ENCODE assay signal across 8 cellular contexts in genomic region chr1:244049969-244050834, GRCh38. TPM values are rescaled to one million over a fixed set of nuclear protein-coding genes. Genes with fewer than 3 reads are reported as not detected.
DNase-seq lines count a peak whose midpoint lies in the region; ATAC-seq and TF ChIP-seq lines count a peak whose summit lies in the region.

No MANE protein-coding gene starts in this region.

- ATAC-seq in HG03378 (IDR thresholded peaks at IDR 0.05; ENCODE audit: unreplicated experiment) = no peak
- no peak for ATAC-seq in GM19467 (IDR thresholded peaks at IDR 0.05; ENCODE audit: unreplicated experiment)
- no peak for ATAC-seq in GM18520 (IDR thresholded peaks at IDR 0.05; ENCODE audit: unreplicated experiment)

- H3K36me3 ChIP-seq in SJCRH30 = peaks cover 16% of the 10 kb centered on the region
- peaks cover 12% of the 10 kb centered on the region for H3K36me3 ChIP-seq in neuron (ENCODE audit: insufficient read depth, low read length)

- peak; percentile 20 for DNase-seq in SIG-M5 treated with dmso at 0.1 percent for 504 hours (lab: John Stamatoyannopoulos, UW; ENCODE audit: unreplicated experiment)
- no peak for DNase-seq in SIG-M5 (lab: John Stamatoyannopoulos, UW)
- peak; percentile 13 to 43 for DNase-seq in SJCRH30
- no peak for DNase-seq in epithelial cell of esophagus (ENCODE audit: low read depth)

- no peaks in the 10 kb centered on the region for H3K9me3 ChIP-seq in SJCRH30 (replicated peaks)
- H3K9me3 ChIP-seq in neuron (ENCODE audit: low read length) = no peaks in the 10 kb centered on the region

- TF ChIP-seq CTCF in epithelial cell of esophagus (IDR thresholded peaks at IDR 0.05; ENCODE audit: insufficient read depth, low read depth, low read length, missing control alignments) = no peak

- H3K27me3 ChIP-seq in SJCRH30 (no peaks in the 10 kb centered on the region), neuron (ENCODE audit: insufficient read depth, low read length) (no peaks in the 10 kb centered on the region)

- H2AFZ ChIP-seq in neuron (ENCODE audit: low read depth, low read length) = no peak overlapping the region

- H3K4me1 ChIP-seq in SJCRH30 = peaks cover 16% of the 10 kb centered on the region
- H3K4me1 ChIP-seq in neuron (ENCODE audit: insufficient read depth, low read length) = peaks cover 46% of the 10 kb centered on the region

- H3K4me3 ChIP-seq in SJCRH30 = peak overlapping the region; percentile 70
- H3K4me3 ChIP-seq in epithelial cell of esophagus (ENCODE audit: low read length) = peak overlapping the region; percentile 63
- peak overlapping the region; percentile 89 for H3K4me3 ChIP-seq in neuron (ENCODE audit: low read length)

- peak overlapping the region; percentile 94 for H3K27ac ChIP-seq in SJCRH30

RNA-seq across cellular contexts. Expression of gene ZBTB18, which starts 0.9 kb away (rescaled TPM):
- 47.1 and 51.7 TPM in 2 replicates for total RNA-seq in SJCRH30 (2014; rRNA removed; shearing (Covaris generic))

Comparison
In these comparisons a context has a peak if more than half of its experiments do, and no peak if none do; other contexts are left out.
1. DNase-seq: peak in SIG-M5 treated with dmso at 0.1 percent for 504 hours (single experiment) and SJCRH30 (2 of 2); none in SIG-M5 (single experiment) and epithelial cell of esophagus (single experiment).
2. Peak in every context shown above with its lines, with median percentiles within 50 percentile points of each other: H3K4me3 ChIP-seq.